ENCODE assay signal across 23 cellular contexts in the genomic region with DNA sequence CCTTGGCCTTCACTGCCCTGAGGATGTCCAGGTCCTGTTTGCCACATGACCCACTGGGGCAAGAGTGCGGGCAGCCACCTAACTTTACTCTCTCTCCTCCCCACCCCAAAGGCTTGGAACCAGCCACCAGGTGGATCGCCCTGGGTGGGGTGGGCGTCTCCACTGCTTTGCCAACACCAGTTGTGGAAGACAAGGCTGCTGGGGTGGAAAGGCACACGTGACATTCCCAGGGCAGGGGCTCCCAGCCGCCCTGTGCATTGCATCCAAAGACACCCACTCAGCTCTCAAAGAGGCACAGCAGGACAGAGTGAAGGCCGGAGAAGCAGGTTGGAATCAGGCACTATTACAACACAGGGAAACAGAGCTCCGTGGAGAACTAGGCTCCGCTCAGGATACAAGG.
"Had no signal": no experiment of that assay in that cellular context is flagged by ENCODE, and none has a peak within 500 bp of the region (broad histone marks: within the 10 kb centered on the region; RNA-seq: fewer than 3 reads in every experiment).

No MANE protein-coding gene starts in this region.

- H3K27ac ChIP-seq: colonic mucosa, esophagus squamous epithelium, gastroesophageal sphincter, pancreas, prostate gland, skin epidermis, stomach, thoracic aorta had no signal

- FAIRE-seq: keratinocyte, pancreas had no signal

- H3K36me3 ChIP-seq: colonic mucosa, esophagus squamous epithelium, gastroesophageal sphincter, pancreas, prostate gland, stomach, thoracic aorta had no signal

- H3K4me1 ChIP-seq: colonic mucosa, gastroesophageal sphincter, prostate gland had no signal

- H3K27me3 ChIP-seq: colonic mucosa, pancreas had no signal

- DNase-seq: colonic mucosa; dermis blood vessel endothelial cell; esophagus squamous epithelium; foreskin fibroblast; glutamatergic neuron; immature natural killer cell; left colon; nucleus accumbens; retina; stimulated activated CD4-positive, alpha-beta T cell treated with anti-CD3 and anti-CD28 coated beads, Interleukin-12 subunit alpha, Interleukin-12 subunit beta, amount 100 ng/mL, for 4 hours; stimulated activated naive CD4-positive, alpha-beta T cell; stomach; substantia nigra; trophoblast cell had no signal

- H3K4me3 ChIP-seq: colonic mucosa, esophagus squamous epithelium, gastroesophageal sphincter, mucosa of descending colon, pancreas, prostate gland, skin epidermis, stomach, thoracic aorta had no signal

- ATAC-seq: gastroesophageal sphincter; left colon; mucosa of descending colon; naive thymus-derived CD8-positive, alpha-beta T cell; pancreas; sciatic nerve had no signal

- H3K9me3 ChIP-seq: colonic mucosa, esophagus squamous epithelium, gastroesophageal sphincter, mucosa of descending colon, pancreas, prostate gland, stomach, thoracic aorta had no signal
